In genomic region chr11:83608571-83608970, GRCh38 we compare ENCODE assay signal across 6 cellular contexts.
"Had no signal": no experiment of that assay in that cellular context is flagged by ENCODE, and none has a peak within 500 bp of the region (broad histone marks: within the 10 kb centered on the region; RNA-seq: fewer than 3 reads in every experiment).

No MANE protein-coding gene starts in this region.

- H3K36me3 ChIP-seq: HAP-1 had no signal

- H3K9me3 ChIP-seq: HAP-1 had no signal

- H2AFZ ChIP-seq: GM23248 had no signal

- DNase-seq: GM23248, GOT3, H7, HFFc6 had no signal

- H3K4me3 ChIP-seq: GM23248, HAP-1 had no signal

- H3K4me1 ChIP-seq: HAP-1 had no signal

- H3K9ac ChIP-seq: GM23248 had no signal

- H3K27ac ChIP-seq: GM23248, HL-60 had no signal
